7 cellular contexts compared by ENCODE assay signal in genomic region chr14:81221579-81222102, GRCh38. TPM values are rescaled to one million over a fixed set of nuclear protein-coding genes. Genes with fewer than 3 reads are reported as not detected.
A peak's percentile ranks its signal among the peaks of the same experiment; 100 is the strongest.
DNase-seq lines count a peak whose midpoint lies in the region; ATAC-seq and TF ChIP-seq lines count a peak whose summit lies in the region.

No MANE protein-coding gene starts in this region.

- peak overlapping the region; percentile 10 for H4K91ac ChIP-seq in H9 (ENCODE audit: insufficient read length, low read depth, low read length)

- peak overlapping the region; percentile 75 for H3K4me2 ChIP-seq in H9 (ENCODE audit: insufficient read depth, insufficient read length, low read length)

- peak overlapping the region; percentile 83 for H3K18ac ChIP-seq in H9 (ENCODE audit: insufficient read length, low read depth, low read length)

- H3K36me3 Mint-ChIP-seq in H9 (ENCODE audit: insufficient read depth in 1 of 3, low read depth in 3 of 3) (peaks cover 6 to 8% (median 7%) of the 10 kb centered on the region in 3 experiments; a peak in 6 of 7 replicates), osteocyte (ENCODE audit: unreplicated experiment) (peaks cover 2% of the 10 kb centered on the region)

- peak overlapping the region; percentile 85 for H3K9ac ChIP-seq in H9 (ENCODE audit: extremely low read depth, insufficient read length, low read length)

- H3T11ph ChIP-seq in H9 (ENCODE audit: low read length) = peak overlapping the region; percentile 11

- H4K20me1 ChIP-seq in H9 (ENCODE audit: control insufficient read depth, insufficient read depth, insufficient read length) = no peaks in the 10 kb centered on the region

- peak overlapping the region; percentile 69 for H2BK5ac ChIP-seq in H9 (ENCODE audit: insufficient read length, low read length)

- H2BK15ac ChIP-seq in H9 (ENCODE audit: low read depth, low read length) = no peak overlapping the region

- H3K27me3 ChIP-seq in H9 (ENCODE audit: insufficient read depth, low read length) = no peaks in the 10 kb centered on the region; the same call in 1 of the 2 replicates

- peak overlapping the region; percentile 91 to 94 for H3K4me3 Mint-ChIP-seq in H9
- peak overlapping the region; percentile 85 for H3K4me3 Mint-ChIP-seq in osteocyte (ENCODE audit: unreplicated experiment)

- peaks cover 0 to 5% of the 10 kb centered on the region in 2 experiments; a peak in 3 of 5 replicates for H3K9me3 Mint-ChIP-seq in H9
- H3K9me3 Mint-ChIP-seq in osteocyte (ENCODE audit: unreplicated experiment) = no peaks in the 10 kb centered on the region

- H3K4me3 ChIP-seq in epithelial cell of esophagus (ENCODE audit: low read length) = peak overlapping the region; percentile 80

- H3K23ac ChIP-seq in H9 (ENCODE audit: insufficient read length, low read depth, low read length) = no peak overlapping the region

- peak overlapping the region; percentile 96 for H3K27ac ChIP-seq in H9 (ENCODE audit: insufficient read length, low read depth, low read length)

- no peaks in the 10 kb centered on the region for H3K79me1 ChIP-seq in H9 (ENCODE audit: insufficient read depth, low read depth, low read length, poor library complexity, severe bottlenecking)

- WGBS in H9 (ENCODE audit: extremely low coverage, insufficient read length, low lambda C conversion rate) = no CpG with 5 or more reads among the region's 16 CpGs

- no peak overlapping the region for H2BK20ac ChIP-seq in H9 (ENCODE audit: low read depth, low read length, poor library complexity, severe bottlenecking)

- TF ChIP-seq CTCF in H9 (conservative IDR thresholded peaks at IDR 0.05) (no peak), epithelial cell of esophagus (IDR thresholded peaks at IDR 0.05; ENCODE audit: insufficient read depth, low read depth, low read length, missing control alignments) (no peak), osteocyte (IDR thresholded peaks at IDR 0.05) (no peak)

- H3K56ac ChIP-seq in H9 (ENCODE audit: insufficient read length, low read depth, low read length) = peak overlapping the region; percentile 22

- peaks cover 11% of the 10 kb centered on the region; the same call in 1 of the 2 replicates for H3K79me2 ChIP-seq in H9 (ENCODE audit: insufficient read depth, low read length)

- H3K14ac ChIP-seq in H9 (ENCODE audit: insufficient read depth, low read length) = peak overlapping the region; percentile 99; the same call in 1 of the 2 replicates

- no peak overlapping the region for H2AFZ ChIP-seq in H9 (ENCODE audit: low read length)

- H2BK120ac ChIP-seq in H9 (ENCODE audit: low read depth, low read length, poor library complexity, severe bottlenecking) = peak overlapping the region; percentile 88

- no peak for ATAC-seq in HG03280 (IDR thresholded peaks at IDR 0.05; ENCODE audit: unreplicated experiment)
- no peak for ATAC-seq in GM19351 (IDR thresholded peaks at IDR 0.05; ENCODE audit: unreplicated experiment)

- H3K27ac Mint-ChIP-seq in H9 = peak overlapping the region; percentile 99
- peak overlapping the region; percentile 99 for H3K27ac Mint-ChIP-seq in osteocyte (ENCODE audit: unreplicated experiment)

- no peaks in the 10 kb centered on the region for H3K9me3 ChIP-seq in H9 (ENCODE audit: control insufficient read depth, low read depth, low read length)

- no peak for DNase-seq in H9
- DNase-seq in RKO (ENCODE audit: low spot score) = peak; percentile 51
- DNase-seq in epithelial cell of esophagus (ENCODE audit: low read depth) = no peak
- no peak for DNase-seq in osteocyte (ENCODE audit: extremely low spot score, unreplicated experiment)
- no peak for DNase-seq in kidney glomerular epithelial cell (lab: John Stamatoyannopoulos, UW)

- H4K5ac ChIP-seq in H9 (ENCODE audit: insufficient read length, low read depth, low read length) = peak overlapping the region; percentile 65

- peaks cover 7% of the 10 kb centered on the region for H3K23me2 ChIP-seq in H9 (ENCODE audit: insufficient read length, low read depth, low read length, poor library complexity, severe bottlenecking)

- H4K8ac ChIP-seq in H9 (replicated peaks; ENCODE audit: insufficient read length, low read depth, low read length) = peak overlapping the region; percentile 10

- H2BK12ac ChIP-seq in H9 (ENCODE audit: insufficient read length, low read depth, low read length) = peak overlapping the region; percentile 26

- no peaks in the 10 kb centered on the region; the same call in none of the 2 replicates for H3K4me1 ChIP-seq in H9 (ENCODE audit: insufficient read depth, low read length)

- H3K27me3 Mint-ChIP-seq in H9 (ENCODE audit: low read depth) (peaks cover 3% of the 10 kb centered on the region; the same call in 1 of the 2 replicates), osteocyte (ENCODE audit: unreplicated experiment) (no peaks in the 10 kb centered on the region)

- H3K4me1 Mint-ChIP-seq in H9 = peaks cover 30 to 31% of the 10 kb centered on the region in 2 experiments
- H3K4me1 Mint-ChIP-seq in osteocyte (ENCODE audit: unreplicated experiment) = peaks cover 26% of the 10 kb centered on the region

- no peak overlapping the region; the same call in 1 of the 2 replicates for H3K4ac ChIP-seq in H9 (ENCODE audit: low read depth, low read length)

- no peak overlapping the region for H2AK5ac ChIP-seq in H9 (ENCODE audit: insufficient read length, low read length)

RNA-seq across cellular contexts. Expression of gene GTF2A1, which starts 0.9 kb away (rescaled TPM):
- total RNA-seq in H9 (2021) (40.1 and 43.0 TPM in 2 replicates), osteocyte (40.8 and 43.4 TPM in 2 replicates)
